7 cellular contexts compared by ENCODE assay signal in the genomic region with DNA sequence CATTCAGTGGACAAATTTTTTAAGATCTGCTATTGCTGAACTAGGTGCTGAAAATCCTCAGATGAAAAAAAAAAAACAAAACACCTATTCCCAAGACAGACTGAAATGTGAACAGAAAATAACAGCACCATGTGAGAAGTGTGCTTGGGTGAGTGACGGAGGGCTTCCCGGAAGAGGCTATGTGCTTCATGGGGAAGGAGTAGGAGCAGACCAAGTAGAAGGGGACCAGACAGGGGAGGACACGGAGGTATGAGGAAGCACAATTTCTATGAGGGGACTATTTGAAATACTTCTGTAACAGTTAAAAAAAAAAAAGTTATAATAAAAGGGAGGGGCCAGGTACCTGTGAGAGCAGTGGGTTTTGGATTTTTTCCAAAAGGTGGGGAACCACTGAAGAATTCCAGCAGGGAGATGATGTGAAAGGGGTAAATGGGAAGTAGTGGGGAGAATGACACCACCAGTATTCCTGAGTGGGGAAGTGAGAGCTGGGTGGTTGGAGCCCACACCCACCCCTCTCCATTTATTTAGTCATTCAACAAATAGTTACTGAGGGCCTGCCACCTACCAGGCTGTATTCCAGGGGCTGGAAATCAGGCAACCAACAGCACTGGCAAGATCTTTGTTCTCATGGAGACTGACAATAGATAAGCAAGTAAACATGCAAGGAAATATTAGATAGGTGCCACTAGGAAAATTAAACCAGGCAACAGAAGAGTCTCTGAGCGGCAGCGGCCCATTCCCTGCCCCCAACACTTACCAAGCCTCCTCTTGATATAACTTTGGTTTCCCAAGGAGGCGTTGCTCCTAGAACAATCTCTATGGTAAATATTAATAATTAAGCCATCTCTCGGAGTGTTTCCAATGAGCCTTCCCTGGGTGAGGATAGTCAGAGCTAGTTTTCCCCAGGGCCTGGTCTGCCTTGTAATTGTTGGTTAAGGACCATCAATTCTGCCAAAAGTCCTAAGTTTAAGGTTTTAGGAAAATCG. TPM values are rescaled to one million over a fixed set of nuclear protein-coding genes. Genes with fewer than 3 reads are reported as not detected.
A peak's percentile ranks its signal among the peaks of the same experiment; 100 is the strongest.
DNase-seq lines count a peak whose midpoint lies in the region; ATAC-seq lines count a peak whose summit lies in the region.

No MANE protein-coding gene starts in this region.

- no peak for ATAC-seq in stimulated activated memory B cell treated with anti-CD40 and anti-IgM and Interleukin-4, amounts not matched to agents 10 μg/mL and 1 μg/mL and 100 μg/mL, for 72 hours

- H3K4me1 ChIP-seq in HUES6 (ENCODE audit: control insufficient read depth, insufficient read depth, low read length) (peaks cover 34% of the 10 kb centered on the region), HAP-1 (peaks cover 16% of the 10 kb centered on the region)

- H3K9me3 ChIP-seq in HUES6 (ENCODE audit: control insufficient read depth, insufficient read depth, low read depth, low read length) (no peaks in the 10 kb centered on the region), HAP-1 (no peaks in the 10 kb centered on the region)

- H3K27ac Mint-ChIP-seq in activated T-helper 1 cell treated with anti-CD3 and anti-CD28 coated beads, Interleukin-12 subunit alpha, Interleukin-12 subunit beta, Interleukin-2, Interleukin-4 antibody, amounts not matched to agents 30 ng/mL and 10 ng/mL and 1 ng/mL, durations not matched to agents 14 hours and 24 hours and 36 hours, result peak overlapping the region; percentile 32
- peak overlapping the region; percentile 98 for H3K27ac Mint-ChIP-seq in stimulated activated memory B cell treated with anti-CD40 and anti-IgM and Interleukin-4, amounts not matched to agents 10 μg/mL and 1 μg/mL and 100 μg/mL, for 72 hours

- DNase-seq in activated T-helper 1 cell treated with anti-CD3 and anti-CD28 coated beads, Interleukin-12 subunit alpha, Interleukin-12 subunit beta, Interleukin-2, Interleukin-4 antibody, amounts not matched to agents 30 ng/mL and 10 ng/mL and 1 ng/mL, durations not matched to agents 14 hours and 24 hours and 36 hours (ENCODE audit: low spot score), result no peak
- DNase-seq in kidney tubule cell (ENCODE audit: low spot score), result peak; percentile 79
- DNase-seq in DMS114 treated with DMSO at 0.1 percent for 48 hours (lab: John Stamatoyannopoulos, UW; ENCODE audit: unreplicated experiment), result no peak
- DNase-seq in HAP-1 (ENCODE audit: low spot score in 2 of 2), result no peak
- no peak for DNase-seq in H7

- peak overlapping the region; percentile 78 for H3K4me3 Mint-ChIP-seq in activated T-helper 1 cell treated with anti-CD3 and anti-CD28 coated beads, Interleukin-12 subunit alpha, Interleukin-12 subunit beta, Interleukin-2, Interleukin-4 antibody, amounts not matched to agents 30 ng/mL and 10 ng/mL and 1 ng/mL, durations not matched to agents 14 hours and 24 hours and 36 hours
- H3K4me3 Mint-ChIP-seq in stimulated activated memory B cell treated with anti-CD40 and anti-IgM and Interleukin-4, amounts not matched to agents 10 μg/mL and 1 μg/mL and 100 μg/mL, for 72 hours, result no peak overlapping the region

- H3K27me3 Mint-ChIP-seq in activated T-helper 1 cell treated with anti-CD3 and anti-CD28 coated beads, Interleukin-12 subunit alpha, Interleukin-12 subunit beta, Interleukin-2, Interleukin-4 antibody, amounts not matched to agents 30 ng/mL and 10 ng/mL and 1 ng/mL, durations not matched to agents 14 hours and 24 hours and 36 hours (ENCODE audit: insufficient read depth), result no peaks in the 10 kb centered on the region
- H3K27me3 Mint-ChIP-seq in stimulated activated memory B cell treated with anti-CD40 and anti-IgM and Interleukin-4, amounts not matched to agents 10 μg/mL and 1 μg/mL and 100 μg/mL, for 72 hours, result no peaks in the 10 kb centered on the region

- H3K9me3 Mint-ChIP-seq in activated T-helper 1 cell treated with anti-CD3 and anti-CD28 coated beads, Interleukin-12 subunit alpha, Interleukin-12 subunit beta, Interleukin-2, Interleukin-4 antibody, amounts not matched to agents 30 ng/mL and 10 ng/mL and 1 ng/mL, durations not matched to agents 14 hours and 24 hours and 36 hours, result no peaks in the 10 kb centered on the region
- no peaks in the 10 kb centered on the region for H3K9me3 Mint-ChIP-seq in stimulated activated memory B cell treated with anti-CD40 and anti-IgM and Interleukin-4, amounts not matched to agents 10 μg/mL and 1 μg/mL and 100 μg/mL, for 72 hours

- H3K4me1 Mint-ChIP-seq in activated T-helper 1 cell treated with anti-CD3 and anti-CD28 coated beads, Interleukin-12 subunit alpha, Interleukin-12 subunit beta, Interleukin-2, Interleukin-4 antibody, amounts not matched to agents 30 ng/mL and 10 ng/mL and 1 ng/mL, durations not matched to agents 14 hours and 24 hours and 36 hours (ENCODE audit: low read depth), result peaks cover 45% of the 10 kb centered on the region
- H3K4me1 Mint-ChIP-seq in stimulated activated memory B cell treated with anti-CD40 and anti-IgM and Interleukin-4, amounts not matched to agents 10 μg/mL and 1 μg/mL and 100 μg/mL, for 72 hours, result peaks cover 43% of the 10 kb centered on the region

- peaks cover 3% of the 10 kb centered on the region for H3K36me3 Mint-ChIP-seq in activated T-helper 1 cell treated with anti-CD3 and anti-CD28 coated beads, Interleukin-12 subunit alpha, Interleukin-12 subunit beta, Interleukin-2, Interleukin-4 antibody, amounts not matched to agents 30 ng/mL and 10 ng/mL and 1 ng/mL, durations not matched to agents 14 hours and 24 hours and 36 hours (ENCODE audit: low read depth)
- H3K36me3 Mint-ChIP-seq in stimulated activated memory B cell treated with anti-CD40 and anti-IgM and Interleukin-4, amounts not matched to agents 10 μg/mL and 1 μg/mL and 100 μg/mL, for 72 hours, result no peaks in the 10 kb centered on the region

- H3K36me3 ChIP-seq in HUES6 (ENCODE audit: control insufficient read depth, insufficient read depth, low read length) (no peaks in the 10 kb centered on the region), HAP-1 (replicated peaks) (no peaks in the 10 kb centered on the region), H7 (replicated peaks; ENCODE audit: control insufficient read depth, insufficient read depth, low read length) (no peaks in the 10 kb centered on the region)

- H3K9ac ChIP-seq in HUES6 (ENCODE audit: low read length), result no peak overlapping the region

- H3K4me3 ChIP-seq in HUES6 (ENCODE audit: low read depth, low read length) (peak overlapping the region; percentile 41), HAP-1 (no peak overlapping the region), H7 (ENCODE audit: insufficient read depth, low read depth, low read length) (no peak overlapping the region)

- intact Hi-C loops in activated T-helper 1 cell treated with anti-CD3 and anti-CD28 coated beads, Interleukin-12 subunit alpha, Interleukin-12 subunit beta, Interleukin-2, Interleukin-4 antibody, amounts not matched to agents 30 ng/mL and 10 ng/mL and 1 ng/mL, durations not matched to agents 14 hours and 24 hours and 36 hours (cut with micrococcal nuclease), result loop anchor here (5.0 to 10.0 kb wide), 3 partner anchors 334 to 964 kb away; a partner anchor contains a TSS

- in situ Hi-C loops in HAP-1 (cut with MboI; ENCODE audit: low sequenced_read_pairs), result no loop called here

- H3K27ac ChIP-seq in HUES6 (ENCODE audit: low read depth, low read length), result no peak overlapping the region

- H3K27me3 ChIP-seq in HUES6 (ENCODE audit: control insufficient read depth, insufficient read depth, low read length), result peaks cover 89% of the 10 kb centered on the region
- H3K27me3 ChIP-seq in HAP-1 (ENCODE audit: low read depth), result peaks cover 28% of the 10 kb centered on the region
- peaks cover 78% of the 10 kb centered on the region for H3K27me3 ChIP-seq in H7 (ENCODE audit: control insufficient read depth, insufficient read depth, low read length)

RNA-seq across cellular contexts. Expression of a gene that starts 3.8 kb away (rescaled TPM):
- total RNA-seq in activated T-helper 1 cell treated with anti-CD3 and anti-CD28 coated beads, Interleukin-12 subunit alpha, Interleukin-12 subunit beta, Interleukin-2, Interleukin-4 antibody, amounts not matched to agents 30 ng/mL and 10 ng/mL and 1 ng/mL, durations not matched to agents 14 hours and 24 hours and 36 hours, result 46.9 and 58.9 TPM in 2 replicates
- total RNA-seq in H7 (2014; rRNA removed; shearing (Covaris generic)), result 30.0 and 50.8 TPM in 2 replicates
